ENCODE assay signal across 24 cellular contexts in the genomic region with DNA sequence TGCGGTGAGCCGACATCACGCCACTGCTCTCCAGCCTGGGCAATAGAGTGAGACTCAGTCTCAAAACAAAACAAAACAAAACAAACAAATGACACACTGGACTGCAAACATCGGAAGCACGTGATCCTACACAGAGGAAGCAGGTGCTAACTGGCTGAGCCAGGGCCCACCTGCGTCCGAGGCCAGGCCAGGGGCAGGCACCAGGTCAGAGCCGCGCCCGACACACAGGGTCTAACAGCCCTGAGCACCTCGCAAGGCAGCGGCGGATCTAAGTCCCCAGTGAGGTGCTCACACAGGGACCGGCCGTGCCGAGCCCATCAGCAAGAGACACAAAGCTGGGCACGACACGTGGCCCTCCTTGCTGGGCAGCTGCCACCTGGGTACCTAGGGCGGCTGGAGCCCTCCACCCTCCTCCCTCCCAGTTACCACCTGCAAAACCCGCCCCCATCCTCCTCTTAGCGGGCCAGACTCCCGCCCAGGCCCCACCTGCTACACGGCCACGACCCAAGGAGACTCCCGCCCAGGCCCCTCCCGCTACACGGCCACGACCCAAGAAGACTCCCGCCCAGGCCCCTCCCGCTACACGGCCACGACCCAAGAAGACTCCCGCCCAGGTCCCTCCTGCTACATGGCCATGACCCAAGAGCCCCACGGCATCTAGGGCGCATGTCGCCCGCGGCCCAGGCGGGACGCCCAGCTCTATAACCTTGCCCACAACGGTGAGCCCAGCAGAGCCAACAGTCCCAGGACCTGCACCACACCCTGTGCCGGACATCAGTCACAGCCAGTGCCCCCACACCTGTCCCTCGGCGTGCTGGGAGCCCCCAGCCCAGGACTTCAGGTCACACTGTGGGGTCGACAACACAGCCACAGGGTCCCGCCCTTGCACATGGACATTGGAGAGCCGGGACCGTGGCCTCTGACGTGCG. TPM values are rescaled to one million over a fixed set of nuclear protein-coding genes. Genes with fewer than 3 reads are reported as not detected.
DNase-seq lines count a peak whose midpoint lies in the region; ATAC-seq and TF ChIP-seq lines count a peak whose summit lies in the region.
"Had no signal": no experiment of that assay in that cellular context is flagged by ENCODE, and none has a peak within 500 bp of the region (broad histone marks: within the 10 kb centered on the region; RNA-seq: fewer than 3 reads in every experiment).

No MANE protein-coding gene starts in this region.

- peak; percentile 37 for ATAC-seq in stimulated activated naive CD8-positive, alpha-beta T cell treated with anti-CD3 and anti-CD28 coated beads, Interleukin-15, amount 100 ng/mL, for 72 hours
- ATAC-seq in stimulated activated naive CD8-positive, alpha-beta T cell treated with anti-CD3 and anti-CD28 coated beads, Interleukin-15, Interleukin-2, amounts not matched to agents 100 U/mL and 50 U/mL, for 24 hours: no peak
- ATAC-seq in RWPE2 (ENCODE audit: low read depth) (no peak), left lobe of liver (peak; percentile 67), HG02571 (IDR thresholded peaks at IDR 0.05; ENCODE audit: unreplicated experiment) (no peak), GM18909 (IDR thresholded peaks at IDR 0.05; ENCODE audit: poor library complexity, unreplicated experiment) (no peak)
- ATAC-seq: SK-N-SH treated with all-trans-retinoic acid at 6 μM for 48 hours; stimulated activated memory B cell treated with anti-CD40 and anti-IgM and Interleukin-4, amounts not matched to agents 10 μg/mL and 1 μg/mL and 100 μg/mL, for 72 hours had no signal

- WGBS in ovary, 3 donors: 89 to 92% (median 90%) methylated on average over 46 to 50 of the region's 50 CpGs

- intact Hi-C loops in ovary (cut with DNase I): loop anchor here in 1 of 4 donors (10.0 kb wide), 1 partner anchor 249 kb away; no protein-coding TSS in a partner anchor

- H3K4me1 Mint-ChIP-seq in stimulated activated naive CD8-positive, alpha-beta T cell treated with anti-CD3 and anti-CD28 coated beads, Interleukin-15, amount 100 ng/mL, for 72 hours: peaks cover 11% of the 10 kb centered on the region
- H3K4me1 Mint-ChIP-seq: memory B cell; stimulated activated memory B cell treated with anti-CD40 and anti-IgM and Interleukin-4, amounts not matched to agents 10 μg/mL and 1 μg/mL and 100 μg/mL, for 72 hours had no signal

- no peak for DNase-seq in stimulated activated naive CD8-positive, alpha-beta T cell treated with anti-CD3 and anti-CD28 coated beads, Interleukin-15, amount 100 ng/mL, for 72 hours
- no peak for DNase-seq in stimulated activated naive CD8-positive, alpha-beta T cell treated with anti-CD3 and anti-CD28 coated beads, Interleukin-15, Interleukin-2, amounts not matched to agents 100 U/mL and 50 U/mL, for 24 hours
- DNase-seq in RWPE2 (ENCODE audit: low spot score) (peak; percentile 52), left lobe of liver (ENCODE audit: low spot score) (peak; percentile 63), occipital lobe (lab: John Stamatoyannopoulos, UW) (no peak), ovary (no peak)
- DNase-seq: activated B cell treated with CpG ODN at 0.5 μM for 24 hours; activated CD4-positive, alpha-beta memory T cell treated with anti-CD3 and anti-CD28 coated beads, Interleukin-2, amount 10 ng/mL, durations not matched to agents 7 days and 5 days; activated naive CD8-positive, alpha-beta T cell treated with anti-CD3 and anti-CD28 coated beads for 36 hours; central memory CD4-positive, alpha-beta T cell; HFFc6; islet precursor cell; NCI-H1436; NCI-H524 treated with DMSO at 0.1 percent for 48 hours; retina; spleen; stimulated activated CD4-positive, alpha-beta T cell treated with anti-CD3 and anti-CD28 coated beads, Interleukin-4, amount 100 ng/mL, for 1 hour had no signal

- H3K4me3 ChIP-seq in RWPE2 (ENCODE audit: severe bottlenecking) (no peak overlapping the region), ovary (no peak overlapping the region)
- H3K4me3 ChIP-seq: spleen, thoracic aorta had no signal

- TF ChIP-seq POLR2A in ovary (IDR thresholded peaks at IDR 0.05): no peak

- H3K27ac ChIP-seq in RWPE2 (ENCODE audit: poor library complexity, severe bottlenecking) (no peak overlapping the region), ovary (no peak overlapping the region)
- H3K27ac ChIP-seq: C4-2B, spleen, thoracic aorta had no signal

- H3K4me3 Mint-ChIP-seq in stimulated activated naive CD8-positive, alpha-beta T cell treated with anti-CD3 and anti-CD28 coated beads, Interleukin-15, amount 100 ng/mL, for 72 hours: no peak overlapping the region
- H3K4me3 Mint-ChIP-seq: activated B cell treated with CpG ODN at 0.5 μM for 24 hours; activated CD4-positive, alpha-beta memory T cell treated with anti-CD3 and anti-CD28 coated beads, Interleukin-2, amount 10 ng/mL, durations not matched to agents 7 days and 5 days; activated naive CD8-positive, alpha-beta T cell treated with anti-CD3 and anti-CD28 coated beads for 36 hours; HFFc6; memory B cell; stimulated activated memory B cell treated with anti-CD40 and anti-IgM and Interleukin-4, amounts not matched to agents 10 μg/mL and 1 μg/mL and 100 μg/mL, for 72 hours had no signal

- H3K27me3 Mint-ChIP-seq in stimulated activated naive CD8-positive, alpha-beta T cell treated with anti-CD3 and anti-CD28 coated beads, Interleukin-15, amount 100 ng/mL, for 72 hours: no peaks in the 10 kb centered on the region
- H3K27me3 Mint-ChIP-seq: activated B cell treated with CpG ODN at 0.5 μM for 24 hours; activated CD4-positive, alpha-beta memory T cell treated with anti-CD3 and anti-CD28 coated beads, Interleukin-2, amount 10 ng/mL, durations not matched to agents 7 days and 5 days; activated naive CD8-positive, alpha-beta T cell treated with anti-CD3 and anti-CD28 coated beads for 36 hours; memory B cell; stimulated activated memory B cell treated with anti-CD40 and anti-IgM and Interleukin-4, amounts not matched to agents 10 μg/mL and 1 μg/mL and 100 μg/mL, for 72 hours had no signal

- H3K4me1 ChIP-seq in RWPE2 (ENCODE audit: insufficient read depth, poor library complexity, severe bottlenecking) (no peaks in the 10 kb centered on the region), ovary (ENCODE audit: insufficient read depth) (peaks cover 3% of the 10 kb centered on the region)

- H3K27me3 ChIP-seq in RWPE2 (ENCODE audit: insufficient read depth, poor library complexity, severe bottlenecking): no peaks in the 10 kb centered on the region
- H3K27me3 ChIP-seq in ovary: no peaks in the 10 kb centered on the region
- H3K27me3 ChIP-seq: spleen had no signal

- TF ChIP-seq CTCF in RWPE2 (IDR thresholded peaks at IDR 0.05; ENCODE audit: poor library complexity, severe bottlenecking) (no peak), ovary (IDR thresholded peaks at IDR 0.05) (no peak)

- TF ChIP-seq EP300 in ovary (IDR thresholded peaks at IDR 0.05): no peak

- peaks cover 64% of the 10 kb centered on the region for H3K36me3 ChIP-seq in RWPE2 (ENCODE audit: low read depth)
- H3K36me3 ChIP-seq in ovary: no peaks in the 10 kb centered on the region

- H3K27ac Mint-ChIP-seq in stimulated activated naive CD8-positive, alpha-beta T cell treated with anti-CD3 and anti-CD28 coated beads, Interleukin-15, amount 100 ng/mL, for 72 hours: no peak overlapping the region
- H3K27ac Mint-ChIP-seq: activated B cell treated with CpG ODN at 0.5 μM for 24 hours; activated CD4-positive, alpha-beta memory T cell treated with anti-CD3 and anti-CD28 coated beads, Interleukin-2, amount 10 ng/mL, durations not matched to agents 7 days and 5 days; activated naive CD8-positive, alpha-beta T cell treated with anti-CD3 and anti-CD28 coated beads for 36 hours; HFFc6; memory B cell; stimulated activated memory B cell treated with anti-CD40 and anti-IgM and Interleukin-4, amounts not matched to agents 10 μg/mL and 1 μg/mL and 100 μg/mL, for 72 hours had no signal

- no peaks in the 10 kb centered on the region for H3K9me3 ChIP-seq in RWPE2 (ENCODE audit: severe bottlenecking)
- no peaks in the 10 kb centered on the region for H3K9me3 ChIP-seq in ovary
- H3K9me3 ChIP-seq: spleen, thoracic aorta had no signal

- no peaks in the 10 kb centered on the region for H3K9me3 Mint-ChIP-seq in stimulated activated naive CD8-positive, alpha-beta T cell treated with anti-CD3 and anti-CD28 coated beads, Interleukin-15, amount 100 ng/mL, for 72 hours
- H3K9me3 Mint-ChIP-seq: activated B cell treated with CpG ODN at 0.5 μM for 24 hours; activated CD4-positive, alpha-beta memory T cell treated with anti-CD3 and anti-CD28 coated beads, Interleukin-2, amount 10 ng/mL, durations not matched to agents 7 days and 5 days; activated naive CD8-positive, alpha-beta T cell treated with anti-CD3 and anti-CD28 coated beads for 36 hours; HFFc6; memory B cell; stimulated activated memory B cell treated with anti-CD40 and anti-IgM and Interleukin-4, amounts not matched to agents 10 μg/mL and 1 μg/mL and 100 μg/mL, for 72 hours had no signal

RNA-seq across cellular contexts. Expression of gene AP3D1, which starts 15.6 kb away (rescaled TPM):
- total RNA-seq in left lobe of liver (63.4 TPM), occipital lobe (64.3 TPM), ovary (100 to 1,000 TPM in 1 of 7 donors, 10 to 100 TPM in 6; 36.7 to 102 (median 75.4) TPM)
- polyA plus RNA-seq in ovary: 10 to 100 TPM; 43.5 to 49.9 TPM

RNA-seq across cellular contexts. Expression of gene DOT1L, which starts 28.0 kb away (rescaled TPM):
- total RNA-seq in left lobe of liver (17.2 TPM), occipital lobe (4.7 TPM), ovary (10 to 100 TPM in 6 of 7 donors, 1 to 10 TPM in 1; 6.7 to 28.9 (median 21.3) TPM)
- polyA plus RNA-seq in ovary: 1 to 10 TPM; 2.4 to 5.4 TPM

RNA-seq across cellular contexts. Expression of gene IZUMO4, which starts 39.0 kb away (rescaled TPM):
- 5.2 TPM for total RNA-seq in left lobe of liver
- total RNA-seq in occipital lobe: 2.2 TPM
- total RNA-seq in ovary: 10 to 100 TPM in 5 of 7 donors, 1 to 10 TPM in 2; 4.5 to 24.5 (median 10.7) TPM
- polyA plus RNA-seq in ovary: 10 to 100 TPM in 1 of 2 donors, 1 to 10 TPM in 1; 1.8 to 31.7 TPM

RNA-seq across cellular contexts. Expression of gene MOB3A, which starts 39.6 kb away (rescaled TPM):
- total RNA-seq in left lobe of liver: 11.2 TPM
- total RNA-seq in occipital lobe: 14.2 TPM
- 10 to 100 TPM; 16.6 to 61.5 (median 47.8) TPM for total RNA-seq in ovary
- polyA plus RNA-seq in ovary: 10 to 100 TPM; 21.1 to 22.5 TPM

Comparison
In these comparisons a context has a peak if more than half of its experiments do, and no peak if none do; other contexts are left out.
1. ATAC-seq: peak in stimulated activated naive CD8-positive, alpha-beta T cell treated with anti-CD3 and anti-CD28 coated beads, Interleukin-15, amount 100 ng/mL, for 72 hours (single experiment) and left lobe of liver (single experiment); none in stimulated activated naive CD8-positive, alpha-beta T cell treated with anti-CD3 and anti-CD28 coated beads, Interleukin-15, Interleukin-2, amounts not matched to agents 100 U/mL and 50 U/mL, for 24 hours (single experiment), RWPE2 (single experiment), HG02571 (single experiment) and GM18909 (single experiment).
2. DNase-seq: peak in RWPE2 (single experiment) and left lobe of liver (single experiment); none in stimulated activated naive CD8-positive, alpha-beta T cell treated with anti-CD3 and anti-CD28 coated beads, Interleukin-15, amount 100 ng/mL, for 72 hours (0 of 2), stimulated activated naive CD8-positive, alpha-beta T cell treated with anti-CD3 and anti-CD28 coated beads, Interleukin-15, Interleukin-2, amounts not matched to agents 100 U/mL and 50 U/mL, for 24 hours (single experiment), occipital lobe (single experiment) and ovary (0 of 5).